Comparison of ENCODE assay signal across 8 cellular contexts in genomic region chr19:50376166-50377050, GRCh38. TPM values are rescaled to one million over a fixed set of nuclear protein-coding genes. Genes with fewer than 3 reads are reported as not detected.
DNase-seq lines count a peak whose midpoint lies in the region; ATAC-seq and TF ChIP-seq lines count a peak whose summit lies in the region.

Gene NR1H2, plus strand, starts transcription at chr19:50376457. Its CDS starts 1,149 bp downstream, at chr19:50377606.

- peaks cover 3% of the 10 kb centered on the region for H3K79me2 ChIP-seq in ACC112 (ENCODE audit: control insufficient read depth, insufficient read depth, low read length, unreplicated experiment)

- TF ChIP-seq CTCF in WTC11 (IDR thresholded peaks at IDR 0.05) = no peak
- TF ChIP-seq CTCF in cardiac fibroblast (IDR thresholded peaks at IDR 0.05; ENCODE audit: low read depth, low read length) = no peak

- no peaks in the 10 kb centered on the region for H3K4me1 ChIP-seq in ACC112 (ENCODE audit: control insufficient read depth, insufficient read depth, low read length, unreplicated experiment)

- H3K9me3 Mint-ChIP-seq in WTC11 (no peaks in the 10 kb centered on the region), immature natural killer cell (peaks cover 0 to 1% (median 0%) of the 10 kb centered on the region in 6 donors)

- H3K27ac ChIP-seq in ACC112 (ENCODE audit: low read depth, low read length) = peak within 1 kb of the TSS; percentile 97

- POLR2A ChIA-PET in WTC11 (lab: Charles Lee) = interaction anchor here (0.6 to 1.1 kb wide), 6 partner anchors 8 to 183 kb away, joined by 3 to 4 read pairs (median 4); partner anchors contain the start of gene KCNC3

- H3K36me3 Mint-ChIP-seq in WTC11 (peaks cover 26% of the 10 kb centered on the region), immature natural killer cell (peaks cover 8 to 21% (median 18%) of the 10 kb centered on the region in 3 donors)

- peak; percentile 76 for ATAC-seq in GM18873 (IDR thresholded peaks at IDR 0.05; ENCODE audit: low FRiP score, unreplicated experiment)
- peak; percentile 88 for ATAC-seq in HG03159 (IDR thresholded peaks at IDR 0.05; ENCODE audit: unreplicated experiment)
- peak; percentile 80 for ATAC-seq in WTC11

- H3K4me3 Mint-ChIP-seq in WTC11 (peak within 1 kb of the TSS; percentile 99), immature natural killer cell (peak within 1 kb of the TSS; percentile 95 to 100 (median 99))

- H3K27ac Mint-ChIP-seq in WTC11 (peak within 1 kb of the TSS; percentile 100), immature natural killer cell (peak within 1 kb of the TSS; percentile 98 to 100 (median 100))

- no peaks in the 10 kb centered on the region for H3K27me3 ChIP-seq in ACC112 (ENCODE audit: insufficient read depth, low read length)

- CTCF ChIA-PET in WTC11 (lab: Charles Lee) = interaction anchor here (0.8 to 3.5 kb wide), 12 partner anchors 7 to 146 kb away, joined by 3 to 20 read pairs (median 4); no protein-coding TSS in a partner anchor

- H3K27me3 Mint-ChIP-seq in WTC11 (ENCODE audit: low read depth) (no peaks in the 10 kb centered on the region; the same call in none of the 2 replicates), immature natural killer cell (ENCODE audit: low read depth in 3 of 3) (peaks cover 8 to 13% (median 9%) of the 10 kb centered on the region in 3 donors)

- H2AFZ ChIP-seq in ACC112 (ENCODE audit: low read length, unreplicated experiment) = peak within 1 kb of the TSS; percentile 59

- DNase-seq in NCI-H226 = peak; percentile 95
- DNase-seq in WTC11 (ENCODE audit: low spot score) = peak; percentile 95
- DNase-seq in cardiac fibroblast (ENCODE audit: low read depth in 2 of 2) = peak; percentile 99
- DNase-seq in immature natural killer cell = peak; percentile 95 to 97 (median 97)
- peak; percentile 97 for DNase-seq in smooth muscle cell of the brain vasculature (ENCODE audit: low read depth, low spot score)

- H3K4me1 Mint-ChIP-seq in WTC11 = peaks cover 3% of the 10 kb centered on the region; the same call in 1 of the 2 replicates
- peaks cover 17 to 27% of the 10 kb centered on the region in 2 donors for H3K4me1 Mint-ChIP-seq in immature natural killer cell

- H3K36me3 ChIP-seq in ACC112 (ENCODE audit: insufficient read depth, low read length) = no peaks in the 10 kb centered on the region

- H3K4me3 ChIP-seq in ACC112 (ENCODE audit: low read depth, low read length) (peak within 1 kb of the TSS; percentile 91), cardiac fibroblast (replicated peaks in 1 of 2; ENCODE audit: low read depth in 2 of 2, low read length in 2 of 2) (peak within 1 kb of the TSS; percentile 92 to 94)

TF ChIP-seq in WTC11, 78 proteins besides CTCF, POLR2A, EP300 and RAD21 (continues in another document):
- no peak for TF ChIP-seq RELA (CRISPR knock-in tag; IDR thresholded peaks at IDR 0.05; ENCODE audit: borderline replicate concordance)
- no peak for TF ChIP-seq RORB (CRISPR knock-in tag; IDR thresholded peaks at IDR 0.05)
- TF ChIP-seq USF1 (CRISPR knock-in tag; IDR thresholded peaks at IDR 0.05) = peak; percentile 43; the same call in 1 of the 2 replicates
- TF ChIP-seq SMAD3 (CRISPR knock-in tag; IDR thresholded peaks at IDR 0.05; ENCODE audit: borderline replicate concordance) = peak; percentile 85; the same call in 1 of the 2 replicates
- no peak for TF ChIP-seq FOXJ3 (CRISPR knock-in tag; IDR thresholded peaks at IDR 0.05; ENCODE audit: borderline replicate concordance)
- peak; percentile 48; the same call in 1 of the 2 replicates for TF ChIP-seq PRDM15 (CRISPR knock-in tag; IDR thresholded peaks at IDR 0.05)
- peak; percentile 91 for TF ChIP-seq SP1 (CRISPR knock-in tag; conservative IDR thresholded peaks at IDR 0.05)
- peak; percentile 98 for TF ChIP-seq FOXK1 (CRISPR knock-in tag; IDR thresholded peaks at IDR 0.05)
- TF ChIP-seq ZNF232 (CRISPR knock-in tag; IDR thresholded peaks at IDR 0.05) = 0 out of 2 replicates have a peak, but pooled peaks have one; percentile 32
- peak; percentile 92; the same call in 1 of the 2 replicates for TF ChIP-seq CREM (CRISPR knock-in tag; IDR thresholded peaks at IDR 0.05)
- TF ChIP-seq MAX (CRISPR knock-in tag; IDR thresholded peaks at IDR 0.05) = peak; percentile 58
- peak; percentile 83 for TF ChIP-seq ETV6 (CRISPR knock-in tag; IDR thresholded peaks at IDR 0.05)
- TF ChIP-seq E2F1 (CRISPR knock-in tag; IDR thresholded peaks at IDR 0.05) = 0 out of 2 replicates have a peak, but pooled peaks have one; percentile 30
- peak; percentile 63; the same call in 1 of the 2 replicates for TF ChIP-seq TEAD1 (CRISPR knock-in tag; IDR thresholded peaks at IDR 0.05)
- TF ChIP-seq AFF4 (CRISPR knock-in tag; IDR thresholded peaks at IDR 0.05; ENCODE audit: borderline replicate concordance) = peak; percentile 69; the same call in 1 of the 2 replicates

RNA-seq across cellular contexts. Expression of gene NR1H2, which starts in this region (rescaled TPM):
- total RNA-seq in WTC11 (2021) = 40.5 to 45.8 TPM (median 41.0 TPM) in 3 replicates
- 10 to 100 TPM; 65.0 to 84.9 (median 68.8) TPM for polyA plus RNA-seq in immature natural killer cell

Comparison
In these comparisons a context has a peak if more than half of its experiments do, and no peak if none do; other contexts are left out.
1. Peak in every context shown above with its lines: DNase-seq, ATAC-seq, H3K4me3 ChIP-seq and H3K27ac ChIP-seq.